Comparison of ENCODE assay signal across 11 cellular contexts in the genomic region with DNA sequence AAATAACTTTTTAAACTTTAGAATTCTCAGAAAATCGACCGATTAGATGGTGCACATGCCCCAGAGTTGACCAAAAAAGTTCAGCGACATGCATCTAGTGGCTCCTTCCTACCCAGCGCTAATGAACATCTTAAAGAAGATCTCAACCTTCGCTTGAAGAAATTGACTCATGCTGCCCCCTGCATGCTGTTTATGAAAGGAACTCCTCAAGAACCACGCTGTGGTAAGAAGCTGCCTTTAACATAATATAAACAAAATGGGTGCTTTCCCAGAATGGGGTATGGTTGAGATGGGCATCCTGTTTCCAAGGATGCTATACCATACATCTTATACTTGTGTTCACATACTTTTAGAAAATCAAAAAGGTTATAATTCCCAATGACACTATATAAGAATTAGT. TPM values are rescaled to one million over a fixed set of nuclear protein-coding genes. Genes with fewer than 3 reads are reported as not detected.
DNase-seq lines count a peak whose midpoint lies in the region; ATAC-seq and TF ChIP-seq lines count a peak whose summit lies in the region.
"Had no signal": no experiment of that assay in that cellular context is flagged by ENCODE, and none has a peak within 500 bp of the region (broad histone marks: within the 10 kb centered on the region; RNA-seq: fewer than 3 reads in every experiment).

No MANE protein-coding gene starts in this region.

- ATAC-seq in GM18519 (IDR thresholded peaks at IDR 0.05; ENCODE audit: low FRiP score, unreplicated experiment): peak; percentile 52
- ATAC-seq in HG03342 (IDR thresholded peaks at IDR 0.05; ENCODE audit: unreplicated experiment): peak; percentile 59
- ATAC-seq in HG02588 (IDR thresholded peaks at IDR 0.05; ENCODE audit: unreplicated experiment): no peak

- TF ChIP-seq CTCF in BJ (IDR thresholded peaks at IDR 0.05; ENCODE audit: insufficient read depth, low read depth, low read length): 0 out of 2 replicates have a peak, but pooled peaks have one; percentile 4

- CTCF ChIA-PET in BJ (lab: Yijun Ruan, JAX): interaction anchor here (1.3 kb wide), 1 partner anchor 29 kb away, joined by 3 read pairs; no protein-coding TSS in a partner anchor

- DNase-seq in BJ (ENCODE audit: low read depth): no peak
- DNase-seq in dermis blood vessel endothelial cell: peak; percentile 16
- DNase-seq in occipital lobe (lab: John Stamatoyannopoulos, UW): no peak
- no peak for DNase-seq in COLO668 (lab: John Stamatoyannopoulos, UW; ENCODE audit: unreplicated experiment)
- no peak for DNase-seq in activated CD4-positive, alpha-beta T cell treated with anti-CD3 and anti-CD28 coated beads for 48 hours
- DNase-seq: cerebellar nuclear complex, NCI-H187 treated with DMSO at 0.1 percent for 48 hours had no signal

- POLR2A ChIA-PET in BJ (lab: Charles Lee): no interaction called here

- no peak overlapping the region for H3K4me3 ChIP-seq in BJ (ENCODE audit: low read depth, low read length)
- H3K4me3 ChIP-seq: SK-N-MC had no signal

- peaks cover 3% of the 10 kb centered on the region for H3K36me3 ChIP-seq in BJ (ENCODE audit: control insufficient read depth, insufficient read depth, low read length)

- no peaks in the 10 kb centered on the region for H3K27me3 ChIP-seq in BJ (ENCODE audit: control insufficient read depth, insufficient read depth, low read length)

RNA-seq across cellular contexts. Expression of gene GLRX3, which starts 24.6 kb away (rescaled TPM):
- polyA plus RNA-seq in BJ (2011; rRNA removed): 51.3 and 82.2 TPM in 2 replicates
- polyA minus RNA-seq in BJ (2011; rRNA and poly(A)+ RNA removed): 12.6 and 12.7 TPM in 2 replicates
- total RNA-seq in dermis blood vessel endothelial cell (98.4 and 120 TPM in 2 replicates), occipital lobe (49.0 TPM)

RNA-seq across cellular contexts. Expression of gene C10orf143, which starts 50.1 kb away (rescaled TPM):
- polyA plus RNA-seq in BJ (2011; rRNA removed): 2.0 and 2.3 TPM in 2 replicates
- 0.77 and 1.2 TPM in 2 replicates for polyA minus RNA-seq in BJ (2011; rRNA and poly(A)+ RNA removed)
- total RNA-seq in dermis blood vessel endothelial cell (0.14 and 1.0 TPM in 2 replicates), occipital lobe (1.1 TPM)
